13 cellular contexts compared by ENCODE assay signal in the genomic region with DNA sequence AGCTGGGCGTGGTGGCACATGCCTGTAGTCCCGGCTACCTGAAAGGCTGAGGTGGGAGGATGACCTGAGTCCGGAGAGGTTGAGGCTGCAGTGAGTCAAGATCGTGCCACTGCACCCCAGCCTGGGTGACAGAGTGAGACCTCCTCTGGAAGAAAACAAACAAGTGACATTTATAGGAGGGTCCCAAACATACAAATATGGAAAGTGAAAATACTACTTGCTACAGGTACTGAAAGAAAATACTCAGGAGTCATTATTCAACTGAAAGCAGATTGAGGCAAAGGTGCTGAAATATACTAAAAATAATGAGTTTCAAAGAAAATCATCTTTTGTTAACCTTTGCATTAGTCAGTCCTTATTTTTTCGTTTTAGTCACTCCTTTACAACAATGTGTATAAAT. TPM values are rescaled to one million over a fixed set of nuclear protein-coding genes. Genes with fewer than 3 reads are reported as not detected.
DNase-seq lines count a peak whose midpoint lies in the region; ATAC-seq lines count a peak whose summit lies in the region.
"Had no signal": no experiment of that assay in that cellular context is flagged by ENCODE, and none has a peak within 500 bp of the region (broad histone marks: within the 10 kb centered on the region; RNA-seq: fewer than 3 reads in every experiment).

No MANE protein-coding gene starts in this region.

- CTCF ChIA-PET in activated naive CD4-positive, alpha-beta T cell treated with anti-CD3 and anti-CD28 coated beads for 36 hours (lab: Charles Lee) = interaction anchor here (0.6 kb wide), 1 partner anchor 56 kb away, joined by 3 read pairs; no protein-coding TSS in a partner anchor
- CTCF ChIA-PET in T-cell (lab: Charles Lee) = no interaction called here

- H3K27ac Mint-ChIP-seq in activated naive CD4-positive, alpha-beta T cell treated with anti-CD3 and anti-CD28 coated beads for 36 hours = peak overlapping the region; percentile 76
- H3K27ac Mint-ChIP-seq in T-cell = peak overlapping the region in 1 of 2 donors; percentile 20
- H3K27ac Mint-ChIP-seq: GM23338, neural progenitor cell had no signal

- peaks cover 49% of the 10 kb centered on the region for H3K4me1 Mint-ChIP-seq in activated naive CD4-positive, alpha-beta T cell treated with anti-CD3 and anti-CD28 coated beads for 36 hours (ENCODE audit: low read depth)
- peaks cover 27 to 51% (median 46%) of the 10 kb centered on the region in 3 donors for H3K4me1 Mint-ChIP-seq in T-cell

- intact Hi-C loops in activated naive CD4-positive, alpha-beta T cell treated with anti-CD3 and anti-CD28 coated beads for 36 hours (cut with micrococcal nuclease) = loop anchor here (1.0 to 2.0 kb wide), 8 partner anchors 10 to 306 kb away; no protein-coding TSS in a partner anchor

- peak; percentile 19 for DNase-seq in stimulated activated CD4-positive, alpha-beta T cell treated with anti-CD3 and anti-CD28 coated beads, Interleukin-4, amount 100 ng/mL, for 1 hour
- no peak for DNase-seq in stimulated activated CD4-positive, alpha-beta T cell treated with anti-CD3 and anti-CD28 coated beads, Interleukin-12 subunit alpha, Interleukin-12 subunit beta, amount 100 ng/mL, for 4 hours
- peak; percentile 14 for DNase-seq in activated naive CD4-positive, alpha-beta T cell treated with anti-CD3 and anti-CD28 coated beads for 36 hours
- no peak for DNase-seq in medulla oblongata (ENCODE audit: extremely low spot score)
- DNase-seq in T-cell = no peak
- no peak for DNase-seq in mesenteric fat pad (ENCODE audit: low spot score)
- DNase-seq: AML-193, glutamatergic neuron, OCI-M1 had no signal

- peaks cover 12% of the 10 kb centered on the region for H3K36me3 Mint-ChIP-seq in activated naive CD4-positive, alpha-beta T cell treated with anti-CD3 and anti-CD28 coated beads for 36 hours (ENCODE audit: low read depth)
- peaks cover 8% of the 10 kb centered on the region for H3K36me3 Mint-ChIP-seq in T-cell

- no peaks in the 10 kb centered on the region for H3K9me3 Mint-ChIP-seq in activated naive CD4-positive, alpha-beta T cell treated with anti-CD3 and anti-CD28 coated beads for 36 hours
- H3K9me3 Mint-ChIP-seq in T-cell = no peaks in the 10 kb centered on the region
- H3K9me3 Mint-ChIP-seq: GM23338, neural progenitor cell had no signal

- POLR2A ChIA-PET in T-cell (lab: Charles Lee) = no interaction called here

- H3K27me3 Mint-ChIP-seq in activated naive CD4-positive, alpha-beta T cell treated with anti-CD3 and anti-CD28 coated beads for 36 hours (ENCODE audit: low read depth) = no peaks in the 10 kb centered on the region
- H3K27me3 Mint-ChIP-seq in T-cell = no peaks in the 10 kb centered on the region

- ATAC-seq in HG02870 (IDR thresholded peaks at IDR 0.05; ENCODE audit: unreplicated experiment) (peak; percentile 62), HG02571 (IDR thresholded peaks at IDR 0.05; ENCODE audit: unreplicated experiment) (no peak), T-cell (replicated peaks in 1 of 4) (no peak)
- ATAC-seq: GM23338 had no signal

- no peak overlapping the region for H3K4me3 Mint-ChIP-seq in activated naive CD4-positive, alpha-beta T cell treated with anti-CD3 and anti-CD28 coated beads for 36 hours
- H3K4me3 Mint-ChIP-seq in T-cell = no peak overlapping the region
- H3K4me3 Mint-ChIP-seq: GM23338, neural progenitor cell had no signal

RNA-seq across cellular contexts. Expression of a gene that starts 53.5 kb away (rescaled TPM):
- total RNA-seq in activated naive CD4-positive, alpha-beta T cell treated with anti-CD3 and anti-CD28 coated beads for 36 hours = 10 to 100 TPM; 48.1 to 48.6 TPM
- total RNA-seq in T-cell = 10 to 100 TPM; 24.8 to 36.3 (median 31.3) TPM
- 42.0 TPM for total RNA-seq in mesenteric fat pad

Comparison
In these comparisons a context has a peak if more than half of its experiments do, and no peak if none do; other contexts are left out.
1. DNase-seq: peak in stimulated activated CD4-positive, alpha-beta T cell treated with anti-CD3 and anti-CD28 coated beads, Interleukin-4, amount 100 ng/mL, for 1 hour (single experiment) and activated naive CD4-positive, alpha-beta T cell treated with anti-CD3 and anti-CD28 coated beads for 36 hours (single experiment); none in stimulated activated CD4-positive, alpha-beta T cell treated with anti-CD3 and anti-CD28 coated beads, Interleukin-12 subunit alpha, Interleukin-12 subunit beta, amount 100 ng/mL, for 4 hours (single experiment), medulla oblongata (single experiment), T-cell (0 of 34) and mesenteric fat pad (single experiment).